ENCODE assay signal across 23 cellular contexts in the genomic region with DNA sequence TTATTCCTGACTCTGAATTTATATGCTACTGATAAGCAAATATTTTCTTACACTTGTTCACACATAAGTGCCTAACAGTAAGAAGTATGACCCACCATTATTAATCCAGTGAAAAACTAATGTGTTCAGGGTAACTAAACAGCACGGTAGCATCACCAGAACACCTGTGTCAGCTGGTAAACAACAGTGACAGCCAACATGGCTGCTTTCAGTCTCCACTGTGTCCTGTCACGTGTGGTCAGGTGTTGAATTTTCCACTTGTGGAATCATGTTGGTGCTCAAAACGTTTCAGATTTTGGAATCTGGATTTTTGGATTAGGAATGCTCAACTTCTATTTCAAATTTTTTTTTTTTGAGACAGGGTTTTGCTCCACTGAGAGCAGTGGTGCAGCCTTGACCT.
"Had no signal": no experiment of that assay in that cellular context is flagged by ENCODE, and none has a peak within 500 bp of the region (broad histone marks: within the 10 kb centered on the region; RNA-seq: fewer than 3 reads in every experiment).

No MANE protein-coding gene starts in this region.

- H2AFZ ChIP-seq: neural progenitor cell had no signal

- H3K4me1 ChIP-seq: gastrocnemius medialis, left lung, neural progenitor cell, prostate gland, right atrium auricular region, suprapubic skin, transverse colon, upper lobe of right lung, uterus had no signal

- H3K4me3 ChIP-seq: gastrocnemius medialis, left lung, neural progenitor cell, prostate gland, right atrium auricular region, smooth muscle cell, suprapubic skin, transverse colon, upper lobe of right lung, uterus had no signal

- H3K27ac ChIP-seq: gastrocnemius medialis, left lung, neural progenitor cell, prostate gland, right atrium auricular region, suprapubic skin, transverse colon, upper lobe of right lung, uterus had no signal

- H3K9ac ChIP-seq: neural progenitor cell had no signal

- H3K9me3 ChIP-seq: gastrocnemius medialis, left lung, prostate gland, right atrium auricular region, suprapubic skin, transverse colon, upper lobe of right lung, uterus had no signal

- H3K36me3 ChIP-seq: gastrocnemius medialis, left lung, neural progenitor cell, prostate gland, transverse colon, upper lobe of right lung, uterus had no signal

- DNase-seq: cortex of kidney; effector memory CD8-positive, alpha-beta T cell; foreskin fibroblast; gastrocnemius medialis; head of caudate nucleus; left cardiac atrium; left lung; mesendoderm; midbrain; naive thymus-derived CD4-positive, alpha-beta T cell; stimulated activated CD4-positive, alpha-beta T cell treated with anti-CD3 and anti-CD28 coated beads, Interleukin-2, amount 100 ng/mL, for 24 hours; stimulated activated CD4-positive, alpha-beta T cell treated with anti-CD3 and anti-CD28 coated beads, Interleukin-4, amount 100 ng/mL, for 4 hours; stimulated activated naive B cell treated with anti-CD40 and anti-IgM and Interleukin-4, amounts not matched to agents 10 μg/mL and 1 μg/mL and 100 μg/mL, for 72 hours; stimulated activated naive CD8-positive, alpha-beta T cell treated with anti-CD3 and anti-CD28 coated beads, Interleukin-15, amount 100 ng/mL, for 72 hours; transverse colon; upper lobe of right lung; uterus had no signal

- H3K27me3 ChIP-seq: gastrocnemius medialis, left lung, neural progenitor cell, right atrium auricular region, suprapubic skin, transverse colon, upper lobe of right lung, uterus had no signal

- H3K4me2 ChIP-seq: neural progenitor cell, smooth muscle cell had no signal

- ATAC-seq: effector memory CD8-positive, alpha-beta T cell; gastrocnemius medialis; left cardiac atrium; left lung; naive thymus-derived CD4-positive, alpha-beta T cell; sciatic nerve; stimulated activated naive B cell treated with anti-CD40 and anti-IgM and Interleukin-4, amounts not matched to agents 10 μg/mL and 1 μg/mL and 100 μg/mL, for 72 hours; stimulated activated naive CD8-positive, alpha-beta T cell treated with anti-CD3 and anti-CD28 coated beads, Interleukin-15, amount 100 ng/mL, for 72 hours; upper lobe of right lung had no signal
